Comparison of ENCODE assay signal across 12 cellular contexts in the genomic region with DNA sequence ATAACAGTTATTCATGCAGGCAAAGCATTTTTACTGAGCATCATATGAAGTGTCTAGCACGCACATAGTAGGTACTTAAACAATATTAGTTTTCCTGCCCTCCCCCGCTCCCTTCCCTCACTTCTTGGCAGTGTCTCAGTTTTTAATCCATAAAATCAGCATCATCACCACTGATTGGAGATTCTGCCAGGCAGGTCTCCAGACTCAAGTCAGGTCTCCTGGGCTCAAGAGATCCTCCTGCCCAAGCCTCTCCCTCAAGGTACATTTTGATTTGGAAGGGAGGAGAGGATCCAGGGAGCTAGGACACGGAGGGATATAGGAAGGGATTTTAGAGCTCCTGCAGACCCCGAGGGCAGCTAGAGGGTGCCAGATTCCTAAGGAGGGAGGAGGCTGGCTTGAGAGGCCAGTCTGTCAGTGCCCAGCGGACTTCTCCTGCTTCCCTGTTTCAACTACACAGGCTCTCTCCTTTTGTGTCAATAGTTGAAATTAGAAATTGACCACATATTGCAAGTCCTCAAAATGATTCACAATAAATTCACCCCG. TPM values are rescaled to one million over a fixed set of nuclear protein-coding genes. Genes with fewer than 3 reads are reported as not detected.
DNase-seq lines count a peak whose midpoint lies in the region; ATAC-seq and TF ChIP-seq lines count a peak whose summit lies in the region.
"Had no signal": no experiment of that assay in that cellular context is flagged by ENCODE, and none has a peak within 500 bp of the region (broad histone marks: within the 10 kb centered on the region; RNA-seq: fewer than 3 reads in every experiment).

No MANE protein-coding gene starts in this region.

- H3K36me3 Mint-ChIP-seq in Calu3 (ENCODE audit: insufficient read depth, unreplicated experiment), result peaks cover 56% of the 10 kb centered on the region
- peaks cover 3% of the 10 kb centered on the region for H3K36me3 Mint-ChIP-seq in nephron (ENCODE audit: low read depth)
- H3K36me3 Mint-ChIP-seq: stimulated activated naive B cell treated with anti-CD40 and anti-IgM and Interleukin-4, amounts not matched to agents 10 μg/mL and 1 μg/mL and 100 μg/mL, for 72 hours had no signal

- H3K4me3 Mint-ChIP-seq in Calu3 (ENCODE audit: low read depth, unreplicated experiment) (peak overlapping the region; percentile 83), nephron (peak overlapping the region; percentile 91 to 97 (median 96))
- H3K4me3 Mint-ChIP-seq: stimulated activated naive B cell treated with anti-CD40 and anti-IgM and Interleukin-4, amounts not matched to agents 10 μg/mL and 1 μg/mL and 100 μg/mL, for 72 hours had no signal

- DNase-seq in Calu3 (peak; percentile 55), Peyer's patch (peak in 1 of 3 donors; percentile 56), epithelial cell of prostate (ENCODE audit: low read depth, low spot score) (no peak), activated gamma-delta T cell treated with Interleukin-2 at 50 U/mL for 16 hours (no peak), NCI-H2171 treated with DMSO at 0.1 percent for 48 hours (lab: John Stamatoyannopoulos, UW) (no peak)
- no peak for DNase-seq in effector memory CD4-positive, alpha-beta T cell
- DNase-seq: activated CD4-positive, alpha-beta T cell treated with anti-CD3 and anti-CD28 coated beads, Interleukin-2, amount 50 U/mL, for 4 hours; body of pancreas; DMS53; stimulated activated naive B cell treated with anti-CD40 and anti-IgM and Interleukin-4, amounts not matched to agents 10 μg/mL and 1 μg/mL and 100 μg/mL, for 72 hours had no signal

- H3K27me3 ChIP-seq in Peyer's patch, result no peaks in the 10 kb centered on the region
- peaks cover 10% of the 10 kb centered on the region for H3K27me3 ChIP-seq in effector memory CD4-positive, alpha-beta T cell (replicated peaks; ENCODE audit: control insufficient read depth, insufficient read depth, low read length, poor library complexity, severe bottlenecking)
- H3K27me3 ChIP-seq: body of pancreas had no signal

- intact Hi-C loops in Calu3 (cut with micrococcal nuclease; ENCODE audit: unreplicated experiment), result loop anchor here (1.0 to 5.0 kb wide), 6 partner anchors 37 to 874 kb away; no protein-coding TSS in a partner anchor

- H3K27ac ChIP-seq in Peyer's patch (peak overlapping the region in 3 of 4 donors; percentile 95 to 97 (median 97)), epithelial cell of prostate (peak overlapping the region; percentile 97)
- H3K27ac ChIP-seq in effector memory CD4-positive, alpha-beta T cell (ENCODE audit: insufficient read depth, low read length, poor library complexity, severe bottlenecking), result no peak overlapping the region

- no peaks in the 10 kb centered on the region for H3K9me3 Mint-ChIP-seq in Calu3 (ENCODE audit: low read depth, unreplicated experiment)
- no peaks in the 10 kb centered on the region for H3K9me3 Mint-ChIP-seq in nephron

- CTCF ChIA-PET in Calu3 (lab: Charles Lee), result interaction anchor here (1.0 to 1.6 kb wide), 3 partner anchors 37 to 218 kb away, joined by 4 read pairs; no protein-coding TSS in a partner anchor

- peak overlapping the region in 2 of 4 donors; percentile 82 to 88 for H3K4me3 ChIP-seq in Peyer's patch
- no peak overlapping the region for H3K4me3 ChIP-seq in effector memory CD4-positive, alpha-beta T cell (ENCODE audit: insufficient read depth, low read depth, low read length, poor library complexity, severe bottlenecking)
- H3K4me3 ChIP-seq: body of pancreas had no signal

- H3K27me3 Mint-ChIP-seq in Calu3 (ENCODE audit: unreplicated experiment) (no peaks in the 10 kb centered on the region), nephron (ENCODE audit: low read depth) (peaks cover 10% of the 10 kb centered on the region)

- TF ChIP-seq CTCF in Calu3 (IDR thresholded peaks at IDR 0.05; ENCODE audit: unreplicated experiment) (no peak), Peyer's patch (IDR thresholded peaks at IDR 0.05) (peak in 1 of 6 experiments; percentile 35), nephron (IDR thresholded peaks at IDR 0.05; ENCODE audit: unreplicated experiment in 3 of 3) (no peak)

- H3K36me3 ChIP-seq in Peyer's patch, result no peaks in the 10 kb centered on the region
- no peaks in the 10 kb centered on the region for H3K36me3 ChIP-seq in effector memory CD4-positive, alpha-beta T cell (ENCODE audit: control insufficient read depth, insufficient read depth, low read length)

- H3K27ac Mint-ChIP-seq in Calu3 (ENCODE audit: unreplicated experiment), result peak overlapping the region; percentile 92
- peak overlapping the region; percentile 92 to 100 (median 98) for H3K27ac Mint-ChIP-seq in nephron
- H3K27ac Mint-ChIP-seq: stimulated activated naive B cell treated with anti-CD40 and anti-IgM and Interleukin-4, amounts not matched to agents 10 μg/mL and 1 μg/mL and 100 μg/mL, for 72 hours had no signal

- no peak for ATAC-seq in GM21515 (IDR thresholded peaks at IDR 0.05; ENCODE audit: unreplicated experiment)
- ATAC-seq: body of pancreas; stimulated activated naive B cell treated with anti-CD40 and anti-IgM and Interleukin-4, amounts not matched to agents 10 μg/mL and 1 μg/mL and 100 μg/mL, for 72 hours had no signal

- H3K4me1 Mint-ChIP-seq in Calu3 (ENCODE audit: low read depth, unreplicated experiment) (peaks cover 34% of the 10 kb centered on the region), nephron (peaks cover 20% of the 10 kb centered on the region)

- H3K4me1 ChIP-seq in Peyer's patch, result peaks cover 0 to 5% (median 0%) of the 10 kb centered on the region in 4 donors
- no peaks in the 10 kb centered on the region for H3K4me1 ChIP-seq in effector memory CD4-positive, alpha-beta T cell (ENCODE audit: control insufficient read depth, insufficient read depth, low read length, poor library complexity, severe bottlenecking)

- no TSS peak for BruUV-seq in Calu3 (replicated peaks; lab: Mats Ljungman, UMichigan)

- peak in 1 of 2 donors; percentile 20 for TF ChIP-seq POLR2A in Peyer's patch (IDR thresholded peaks at IDR 0.05)

- no peaks in the 10 kb centered on the region for H3K9me3 ChIP-seq in Peyer's patch
- H3K9me3 ChIP-seq in effector memory CD4-positive, alpha-beta T cell (ENCODE audit: control insufficient read depth, low read length), result no peaks in the 10 kb centered on the region
- H3K9me3 ChIP-seq: body of pancreas had no signal

RNA-seq across cellular contexts. Expression of a gene that starts 4.4 kb away (rescaled TPM):
- total RNA-seq in Calu3 (2022) (197 and 210 TPM in 2 replicates), Peyer's patch (100 to 1,000 TPM in 3 of 4 donors, 10 to 100 TPM in 1; 88.3 to 580 (median 468) TPM)
